In genomic region chr7:111789880-111790279, GRCh38 we compare ENCODE assay signal across 25 cellular contexts.
A peak's percentile ranks its signal among the peaks of the same experiment; 100 is the strongest.
DNase-seq lines count a peak whose midpoint lies in the region; ATAC-seq and TF ChIP-seq lines count a peak whose summit lies in the region.
"Had no signal": no experiment of that assay in that cellular context is flagged by ENCODE, and none has a peak within 500 bp of the region (broad histone marks: within the 10 kb centered on the region; RNA-seq: fewer than 3 reads in every experiment).

No MANE protein-coding gene starts in this region.

- no peak for ATAC-seq in GM21529 (IDR thresholded peaks at IDR 0.05; ENCODE audit: unreplicated experiment)
- ATAC-seq: activated CD8-positive, alpha-beta memory T cell treated with anti-CD3 and anti-CD28 coated beads, Interleukin-2, amount 10 ng/mL, durations not matched to agents 7 days and 5 days; activated T-cell treated with anti-CD3 and anti-CD28 coated beads, Interleukin-2, amount 50 U/mL, for 4 hours; stimulated activated effector memory CD8-positive, alpha-beta T cell treated with anti-CD3 and anti-CD28 coated beads, Interleukin-12 subunit alpha, Interleukin-12 subunit beta, amount 100 ng/mL, for 72 hours; T-helper 17 cell had no signal

- no peak overlapping the region for H3K4me3 ChIP-seq in cardiac fibroblast (replicated peaks in 1 of 2; ENCODE audit: low read depth in 2 of 2, low read length in 2 of 2)
- H3K4me3 ChIP-seq: PC-9, SK-N-MC had no signal

- no peak for TF ChIP-seq CTCF in cardiac fibroblast (IDR thresholded peaks at IDR 0.05; ENCODE audit: low read depth, low read length)

- peak; percentile 29 for DNase-seq in GM04503 (ENCODE audit: low read depth)
- peak; percentile 5 to 8 for DNase-seq in cardiac fibroblast (ENCODE audit: low read depth in 2 of 2)
- peak; percentile 1 for DNase-seq in kidney tubule cell (ENCODE audit: low spot score)
- DNase-seq in cerebellar nuclear complex (lab: John Stamatoyannopoulos, UW): no peak
- no peak for DNase-seq in NCI-H1930 (lab: John Stamatoyannopoulos, UW)
- no peak for DNase-seq in NCI-H1436 treated with DMSO at 0.1 percent for 48 hours (lab: John Stamatoyannopoulos, UW)
- DNase-seq: activated CD4-positive, alpha-beta T cell treated with anti-CD3 and anti-CD28 coated beads, Interleukin-2, amount 50 U/mL, for 4 hours; activated CD8-positive, alpha-beta memory T cell treated with anti-CD3 and anti-CD28 coated beads, Interleukin-2, amount 10 ng/mL, durations not matched to agents 7 days and 5 days; activated gamma-delta T cell; activated naive CD8-positive, alpha-beta T cell treated with anti-CD3 and anti-CD28 coated beads for 36 hours; activated T-cell treated with anti-CD3 and anti-CD28 coated beads, Interleukin-2, amount 50 U/mL, for 4 hours; Caco-2; DMS79; GF-D8; glutamatergic neuron; H9; MV-4-11; NCI-H1436; NCI-H345; PC-9; T-helper 17 cell; trophoblast cell had no signal

Comparison
In these comparisons a context has a peak if more than half of its experiments do, and no peak if none do; other contexts are left out.
1. DNase-seq: peak in GM04503 (single experiment), cardiac fibroblast (2 of 2) and kidney tubule cell (single experiment); none in cerebellar nuclear complex (0 of 2), NCI-H1930 (0 of 2) and NCI-H1436 treated with DMSO at 0.1 percent for 48 hours (single experiment).